In genomic region chr19:43474487-43474886, GRCh38 we compare ENCODE assay signal across 9 cellular contexts. TPM values are rescaled to one million over a fixed set of nuclear protein-coding genes. Genes with fewer than 3 reads are reported as not detected.
DNase-seq lines count a peak whose midpoint lies in the region; ATAC-seq, FAIRE-seq and TF ChIP-seq lines count a peak whose summit lies in the region.
"Had no signal": no experiment of that assay in that cellular context is flagged by ENCODE, and none has a peak within 500 bp of the region (broad histone marks: within the 10 kb centered on the region; RNA-seq: fewer than 3 reads in every experiment).

No MANE protein-coding gene starts in this region.

- BruUV-seq in GM12878 (replicated peaks; lab: Mats Ljungman, UMichigan): no TSS peak

- RAD21 ChIA-PET in GM12878 (lab: Charles Lee; ENCODE audit: unreplicated experiment): interaction anchor here (1.1 to 1.3 kb wide), 2 partner anchors 30 to 45 kb away, joined by 3 read pairs; partner anchors contain the start of gene PHLDB3

- H3K4me3 ChIP-seq in GM12878 (no peak overlapping the region), stomach smooth muscle (ENCODE audit: low read length in 2 of 2) (peak overlapping the region; percentile 76 to 78)

- peaks cover 11% of the 10 kb centered on the region for H3K4me1 Mint-ChIP-seq in T-helper 1 cell treated with Interleukin-12 subunit alpha and Interleukin-12 subunit beta and Interleukin-4 antibody, amounts not matched to agents 30 μg/mL and 1 μg/mL, for 36 hours (ENCODE audit: low read depth)

- CTCF ChIA-PET in GM12878 (lab: Yijun Ruan, JAX): no interaction called here

- H3K4me3 Mint-ChIP-seq in T-helper 1 cell treated with Interleukin-12 subunit alpha and Interleukin-12 subunit beta and Interleukin-4 antibody, amounts not matched to agents 30 μg/mL and 1 μg/mL, for 36 hours: peak overlapping the region; percentile 28

- H3K9ac ChIP-seq in GM12878 (ENCODE audit: control insufficient read depth, insufficient read depth, low read length) (no peak overlapping the region), stomach smooth muscle (ENCODE audit: low read length in 2 of 2) (peak overlapping the region; percentile 74 to 81)

- 97% methylated on average over 4 of the region's 4 CpGs for WGBS in GM12878 (ENCODE audit: insufficient coverage, insufficient replicate concordance, low lambda C conversion rate, missing lambda C conversion rate)

- POLR2A ChIA-PET in GM12878 (lab: Charles Lee): no interaction called here

- no peaks in the 10 kb centered on the region for H4K20me1 ChIP-seq in GM12878 (ENCODE audit: control insufficient read depth, insufficient read depth)

- no peak overlapping the region for H2AFZ ChIP-seq in GM12878 (ENCODE audit: control insufficient read depth, low read depth, low read length)

- ATAC-seq in GM12878 (no peak), GM19455 (IDR thresholded peaks at IDR 0.05; ENCODE audit: unreplicated experiment) (no peak)

- SMC1A ChIA-PET in GM12878 (lab: Charles Lee; ENCODE audit: uncharacterized antibody, unreplicated experiment): interaction anchor here (0.8 to 1.5 kb wide), 2 partner anchors 8 to 27 kb away, joined by 3 to 4 read pairs; no protein-coding TSS in a partner anchor

- TF ChIP-seq POLR2A in GM12878 (IDR thresholded peaks at IDR 0.05; ENCODE audit: low read depth, low read length): no peak

- peaks cover 9% of the 10 kb centered on the region for H3K36me3 Mint-ChIP-seq in T-helper 1 cell treated with Interleukin-12 subunit alpha and Interleukin-12 subunit beta and Interleukin-4 antibody, amounts not matched to agents 30 μg/mL and 1 μg/mL, for 36 hours (ENCODE audit: low read depth)

- TF ChIP-seq RAD21 in GM12878 (IDR thresholded peaks at IDR 0.05; ENCODE audit: insufficient read depth, low read depth, low read length): no peak

- DNase-seq in T-helper 1 cell (no peak), GM12878 (ENCODE audit: low read depth, low spot score) (no peak), kidney glomerular epithelial cell (lab: John Stamatoyannopoulos, UW) (no peak), activated T-cell treated with anti-CD3 and anti-CD28 coated beads for 4 hours (no peak)

- TF ChIP-seq EP300 in GM12878 (IDR thresholded peaks at IDR 0.05; ENCODE audit: borderline replicate concordance in 1 of 2, control insufficient read depth in 1 of 2, low read depth in 2 of 2, low read length in 2 of 2): no peak

- H3K9me3 Mint-ChIP-seq in T-helper 1 cell treated with Interleukin-12 subunit alpha and Interleukin-12 subunit beta and Interleukin-4 antibody, amounts not matched to agents 30 μg/mL and 1 μg/mL, for 36 hours: no peaks in the 10 kb centered on the region

- no peak for FAIRE-seq in GM12878 (lab: Jason Lieb, UNC)

- H3K27ac ChIP-seq in GM12878 (ENCODE audit: control insufficient read depth, insufficient read depth) (no peak overlapping the region), layer of hippocampus (ENCODE audit: low read depth, low read length) (peak overlapping the region; percentile 84), stomach smooth muscle (ENCODE audit: low read length) (peak overlapping the region; percentile 84)

- H3K9me3 ChIP-seq in GM12878 (replicated peaks; ENCODE audit: control insufficient read depth, insufficient read depth, low read length) (no peaks in the 10 kb centered on the region), stomach smooth muscle (ENCODE audit: control insufficient read depth in 2 of 2, low read length in 2 of 2) (no peaks in the 10 kb centered on the region)
- H3K9me3 ChIP-seq: left lung had no signal

- H3K27me3 ChIP-seq in GM12878 (replicated peaks in 1 of 2; ENCODE audit: control insufficient read depth in 2 of 2, insufficient read depth in 2 of 2, low read length in 1 of 2) (no peaks in the 10 kb centered on the region), layer of hippocampus (ENCODE audit: control insufficient read depth, insufficient read depth, low read length) (no peaks in the 10 kb centered on the region), stomach smooth muscle (ENCODE audit: control insufficient read depth in 1 of 2, insufficient read depth in 2 of 2, low read length in 2 of 2) (no peaks in the 10 kb centered on the region)
- H3K27me3 ChIP-seq: left lung had no signal

- peaks cover 3% of the 10 kb centered on the region; the same call in 1 of the 2 replicates for H3K4me1 ChIP-seq in GM12878 (ENCODE audit: control insufficient read depth, insufficient read depth, low read length)
- peaks cover 12% of the 10 kb centered on the region for H3K4me1 ChIP-seq in stomach smooth muscle (ENCODE audit: control insufficient read depth, insufficient read depth, low read length)

- intact Hi-C loops in GM12878 (cut with micrococcal nuclease; ENCODE audit: unreplicated experiment): no loop called here

- no peaks in the 10 kb centered on the region for H3K27me3 Mint-ChIP-seq in T-helper 1 cell treated with Interleukin-12 subunit alpha and Interleukin-12 subunit beta and Interleukin-4 antibody, amounts not matched to agents 30 μg/mL and 1 μg/mL, for 36 hours (ENCODE audit: low read depth)

- H3K79me2 ChIP-seq in GM12878 (ENCODE audit: control insufficient read depth, insufficient read depth, low read length): no peaks in the 10 kb centered on the region

- H3K36me3 ChIP-seq in GM12878 (ENCODE audit: control insufficient read depth in 2 of 2, insufficient read depth in 2 of 2, low read length in 1 of 2): no peaks in the 10 kb centered on the region
- peaks cover 0 to 4% of the 10 kb centered on the region in 2 donors for H3K36me3 ChIP-seq in stomach smooth muscle (ENCODE audit: control insufficient read depth in 2 of 2, insufficient read depth in 2 of 2, low read length in 2 of 2)
- H3K36me3 ChIP-seq: left lung had no signal

- peak overlapping the region; percentile 11; the same call in 1 of the 2 replicates for H3K4me2 ChIP-seq in GM12878 (ENCODE audit: control insufficient read depth, insufficient read depth)

- TF ChIP-seq CTCF in GM12878 (IDR thresholded peaks at IDR 0.05 in 2 of 3, conservative IDR thresholded peaks at IDR 0.05 in 1 of 3; ENCODE audit: control insufficient read depth in 2 of 3, extremely low read depth in 1 of 3, insufficient read depth in 1 of 3, low read depth in 3 of 3, low read length in 3 of 3): no peak

- no peak overlapping the region for H3K27ac Mint-ChIP-seq in T-helper 1 cell treated with Interleukin-12 subunit alpha and Interleukin-12 subunit beta and Interleukin-4 antibody, amounts not matched to agents 30 μg/mL and 1 μg/mL, for 36 hours

- in situ Hi-C loops in GM12878 (cut with MboI): no loop called here

RNA-seq across cellular contexts. Expression of gene LYPD3, which starts 9.1 kb away (rescaled TPM):
- not detected in 2 replicates for total RNA-seq in GM12878 (2013; cell fraction: nucleolus; rRNA removed)
- total RNA-seq in GM12878 (2014; rRNA removed) (0.06 TPM in 1 of 2 replicates, not detected in the other), GM12878 (2014; rRNA removed; fragmentation: Illumina TruSeq; extraction: Trizol) (not detected in 2 replicates), GM12878 (2021) (not detected in 2 replicates)
- polyA plus RNA-seq in GM12878 (2011; ENCODE audit: low read depth): 0.18 TPM
- polyA plus RNA-seq in GM12878 (2011; rRNA removed) (0.18 TPM in 1 of 2 replicates, not detected in the other), GM12878 (2014; fragmentation: Illumina TruSeq; extraction: Trizol) (0.03 TPM in 1 of 2 replicates, not detected in the other), GM12878 (2014; fragmentation: Nextera tagmentation; extraction: Ambion mirVana) (not detected), GM12878 (2014; rRNA removed) (0.10 TPM in 1 of 2 replicates, not detected in the other), GM12878 (2016; fragmentation: Nextera tagmentation; extraction: Ambion mirVana) (under 1 TPM in 1 of 2 experiments, not detected in 1; 0.28 TPM)
- polyA plus RNA-seq in GM12878 (2011; cell fraction: cytosol; rRNA removed): 0.38 and 0.52 TPM in 2 replicates
- polyA plus RNA-seq in GM12878 (2011; cell fraction: nucleus; rRNA removed): 0.57 and 0.70 TPM in 2 replicates
- polyA plus RNA-seq in GM12878 (2012): 0.36 and 0.38 TPM in 2 replicates
- polyA minus RNA-seq in GM12878 (2011; rRNA and poly(A)+ RNA removed): 0.31 and 0.37 TPM in 2 replicates
- not detected in 2 replicates for polyA minus RNA-seq in GM12878 (2011; cell fraction: cytosol; rRNA and poly(A)+ RNA removed)
- 0.24 and 0.48 TPM in 2 replicates for polyA minus RNA-seq in GM12878 (2011; cell fraction: nucleus; rRNA and poly(A)+ RNA removed)

RNA-seq across cellular contexts. Expression of gene PHLDB3, which starts 30.1 kb away (rescaled TPM):
- total RNA-seq in GM12878 (2013; cell fraction: nucleolus; rRNA removed): 20.4 and 22.4 TPM in 2 replicates
- total RNA-seq in GM12878 (2014; rRNA removed) (12.8 and 13.0 TPM in 2 replicates), GM12878 (2014; rRNA removed; fragmentation: Illumina TruSeq; extraction: Trizol) (2.4 and 3.6 TPM in 2 replicates), GM12878 (2021) (9.1 and 11.0 TPM in 2 replicates)
- polyA plus RNA-seq in GM12878 (2011; ENCODE audit: low read depth): 1.7 TPM
- polyA plus RNA-seq in GM12878 (2011; rRNA removed) (2.6 and 4.3 TPM in 2 replicates), GM12878 (2014; fragmentation: Illumina TruSeq; extraction: Trizol) (0.14 and 1.1 TPM in 2 replicates), GM12878 (2014; fragmentation: Nextera tagmentation; extraction: Ambion mirVana) (under 1 TPM; 0.13 to 0.16 TPM), GM12878 (2014; rRNA removed) (7.9 and 13.4 TPM in 2 replicates), GM12878 (2016; fragmentation: Nextera tagmentation; extraction: Ambion mirVana) (10 to 100 TPM in 1 of 2 experiments, 1 to 10 TPM in 1; 6.8 to 11.6 TPM)
- polyA plus RNA-seq in GM12878 (2011; cell fraction: cytosol; rRNA removed): 4.6 and 7.6 TPM in 2 replicates
- polyA plus RNA-seq in GM12878 (2011; cell fraction: nucleus; rRNA removed): 12.1 and 14.7 TPM in 2 replicates
- 7.5 and 9.2 TPM in 2 replicates for polyA plus RNA-seq in GM12878 (2012)
- 2.3 and 6.9 TPM in 2 replicates for polyA minus RNA-seq in GM12878 (2011; rRNA and poly(A)+ RNA removed)
- 2.8 and 3.5 TPM in 2 replicates for polyA minus RNA-seq in GM12878 (2011; cell fraction: cytosol; rRNA and poly(A)+ RNA removed)
- 8.0 and 10.7 TPM in 2 replicates for polyA minus RNA-seq in GM12878 (2011; cell fraction: nucleus; rRNA and poly(A)+ RNA removed)

RNA-seq across cellular contexts. Expression of gene ETHE1, which starts 52.5 kb away (rescaled TPM):
- total RNA-seq in GM12878 (2013; cell fraction: nucleolus; rRNA removed): 23.8 and 26.5 TPM in 2 replicates
- total RNA-seq in GM12878 (2014; rRNA removed) (102 and 103 TPM in 2 replicates), GM12878 (2014; rRNA removed; fragmentation: Illumina TruSeq; extraction: Trizol) (39.6 and 45.0 TPM in 2 replicates), GM12878 (2021) (59.8 and 67.4 TPM in 2 replicates)
- polyA plus RNA-seq in GM12878 (2011; ENCODE audit: low read depth): 25.7 TPM
- polyA plus RNA-seq in GM12878 (2011; rRNA removed) (98.4 and 155 TPM in 2 replicates), GM12878 (2014; fragmentation: Illumina TruSeq; extraction: Trizol) (46.4 and 53.8 TPM in 2 replicates), GM12878 (2014; fragmentation: Nextera tagmentation; extraction: Ambion mirVana) (10 to 100 TPM; 22.1 to 40.7 TPM), GM12878 (2014; rRNA removed) (118 and 134 TPM in 2 replicates), GM12878 (2016; fragmentation: Nextera tagmentation; extraction: Ambion mirVana) (10 to 100 TPM; 50.0 to 51.5 TPM)
- polyA plus RNA-seq in GM12878 (2011; cell fraction: cytosol; rRNA removed): 227 and 251 TPM in 2 replicates
- polyA plus RNA-seq in GM12878 (2011; cell fraction: nucleus; rRNA removed): 190 and 327 TPM in 2 replicates
- 62.8 and 80.9 TPM in 2 replicates for polyA plus RNA-seq in GM12878 (2012)
- polyA minus RNA-seq in GM12878 (2011; rRNA and poly(A)+ RNA removed): 158 and 168 TPM in 2 replicates
- polyA minus RNA-seq in GM12878 (2011; cell fraction: cytosol; rRNA and poly(A)+ RNA removed): 33.6 and 51.7 TPM in 2 replicates
- 44.9 and 61.4 TPM in 2 replicates for polyA minus RNA-seq in GM12878 (2011; cell fraction: nucleus; rRNA and poly(A)+ RNA removed)

RNA-seq across cellular contexts. Expression of gene ZNF575, which starts 58.5 kb away (rescaled TPM):
- 0.27 and 0.61 TPM in 2 replicates for total RNA-seq in GM12878 (2013; cell fraction: nucleolus; rRNA removed)
- total RNA-seq in GM12878 (2014; rRNA removed): 0.44 and 0.96 TPM in 2 replicates
- total RNA-seq in GM12878 (2014; rRNA removed; fragmentation: Illumina TruSeq; extraction: Trizol): 0.23 and 0.36 TPM in 2 replicates
- total RNA-seq in GM12878 (2021): 1.2 and 2.2 TPM in 2 replicates
- polyA plus RNA-seq in GM12878 (2011; ENCODE audit: low read depth): 0.28 TPM
- 0.10 and 0.18 TPM in 2 replicates for polyA plus RNA-seq in GM12878 (2011; rRNA removed)
- polyA plus RNA-seq in GM12878 (2011; cell fraction: cytosol; rRNA removed): 0.37 and 0.45 TPM in 2 replicates
- polyA plus RNA-seq in GM12878 (2011; cell fraction: nucleus; rRNA removed): 1.3 and 1.4 TPM in 2 replicates
- polyA plus RNA-seq in GM12878 (2012): 2.1 and 2.8 TPM in 2 replicates
- 0.10 and 0.54 TPM in 2 replicates for polyA plus RNA-seq in GM12878 (2014; fragmentation: Illumina TruSeq; extraction: Trizol)
- polyA plus RNA-seq in GM12878 (2014; fragmentation: Nextera tagmentation; extraction: Ambion mirVana): under 1 TPM; 0.23 to 0.35 TPM
- polyA plus RNA-seq in GM12878 (2014; rRNA removed): 1.3 and 1.4 TPM in 2 replicates
- polyA plus RNA-seq in GM12878 (2016; fragmentation: Nextera tagmentation; extraction: Ambion mirVana): 1 to 10 TPM; 1.6 to 2.8 TPM
- polyA minus RNA-seq in GM12878 (2011; rRNA and poly(A)+ RNA removed): 0.22 and 0.57 TPM in 2 replicates
- 0.94 and 1.7 TPM in 2 replicates for polyA minus RNA-seq in GM12878 (2011; cell fraction: cytosol; rRNA and poly(A)+ RNA removed)
- 1.2 and 1.9 TPM in 2 replicates for polyA minus RNA-seq in GM12878 (2011; cell fraction: nucleus; rRNA and poly(A)+ RNA removed)

RNA-seq across cellular contexts. Expression of gene TEX101, which starts 59.8 kb away (rescaled TPM):
- total RNA-seq in GM12878 (2013; cell fraction: nucleolus; rRNA removed): not detected in 2 replicates
- total RNA-seq in GM12878 (2014; rRNA removed) (not detected in 2 replicates), GM12878 (2014; rRNA removed; fragmentation: Illumina TruSeq; extraction: Trizol) (not detected in 2 replicates), GM12878 (2021) (not detected in 2 replicates)
- not detected for polyA plus RNA-seq in GM12878 (2011; ENCODE audit: low read depth)
- polyA plus RNA-seq in GM12878 (2011; rRNA removed) (not detected in 2 replicates), GM12878 (2014; fragmentation: Illumina TruSeq; extraction: Trizol) (not detected in 2 replicates), GM12878 (2014; fragmentation: Nextera tagmentation; extraction: Ambion mirVana) (not detected), GM12878 (2014; rRNA removed) (not detected in 2 replicates), GM12878 (2016; fragmentation: Nextera tagmentation; extraction: Ambion mirVana) (not detected)
- polyA plus RNA-seq in GM12878 (2011; cell fraction: cytosol; rRNA removed): not detected in 2 replicates
- polyA plus RNA-seq in GM12878 (2011; cell fraction: nucleus; rRNA removed): not detected in 2 replicates
- polyA plus RNA-seq in GM12878 (2012): not detected in 2 replicates
- not detected in 2 replicates for polyA minus RNA-seq in GM12878 (2011; rRNA and poly(A)+ RNA removed)
- not detected in 2 replicates for polyA minus RNA-seq in GM12878 (2011; cell fraction: cytosol; rRNA and poly(A)+ RNA removed)
- polyA minus RNA-seq in GM12878 (2011; cell fraction: nucleus; rRNA and poly(A)+ RNA removed): not detected in 2 replicates
- total RNA-seq: left lung had no signal
